21 cellular contexts compared by ENCODE assay signal in genomic region chr15:29589975-29590374, GRCh38.
"Had no signal": no experiment of that assay in that cellular context is flagged by ENCODE, and none has a peak within 500 bp of the region (broad histone marks: within the 10 kb centered on the region; RNA-seq: fewer than 3 reads in every experiment).

No MANE protein-coding gene starts in this region.

- H3K27ac ChIP-seq: SJSA1, SK-N-MC had no signal

- H3K4me3 ChIP-seq: MG63, SJSA1, SK-N-MC had no signal

- DNase-seq: IMR-90, Karpas-422, KG1, MG63, NCI-H1092, NCI-H1105 treated with DMSO at 0.1 percent for 48 hours, NCI-H1417 treated with DMSO at 0.1 percent for 48 hours, NCI-H146, NCI-H1694 treated with DMSO at 0.1 percent for 48 hours, NCI-H1930, NCI-H2081, NCI-H2107, NCI-H2227 treated with DMSO at 0.1 percent for 48 hours, NCI-H774, Right ventricle myocardium superior, RPMI8226, SIG-M5 had no signal

- H3K27me3 ChIP-seq: MG63 had no signal

- H3K9me3 ChIP-seq: MG63, SJSA1 had no signal

- ATAC-seq: HepG2 had no signal

- H3K36me3 ChIP-seq: MG63, SJSA1 had no signal

- H3K4me1 ChIP-seq: SJSA1 had no signal

- FAIRE-seq: HepG2, RCC 7860 had no signal
